Comparison of ENCODE assay signal across 8 cellular contexts in the genomic region with DNA sequence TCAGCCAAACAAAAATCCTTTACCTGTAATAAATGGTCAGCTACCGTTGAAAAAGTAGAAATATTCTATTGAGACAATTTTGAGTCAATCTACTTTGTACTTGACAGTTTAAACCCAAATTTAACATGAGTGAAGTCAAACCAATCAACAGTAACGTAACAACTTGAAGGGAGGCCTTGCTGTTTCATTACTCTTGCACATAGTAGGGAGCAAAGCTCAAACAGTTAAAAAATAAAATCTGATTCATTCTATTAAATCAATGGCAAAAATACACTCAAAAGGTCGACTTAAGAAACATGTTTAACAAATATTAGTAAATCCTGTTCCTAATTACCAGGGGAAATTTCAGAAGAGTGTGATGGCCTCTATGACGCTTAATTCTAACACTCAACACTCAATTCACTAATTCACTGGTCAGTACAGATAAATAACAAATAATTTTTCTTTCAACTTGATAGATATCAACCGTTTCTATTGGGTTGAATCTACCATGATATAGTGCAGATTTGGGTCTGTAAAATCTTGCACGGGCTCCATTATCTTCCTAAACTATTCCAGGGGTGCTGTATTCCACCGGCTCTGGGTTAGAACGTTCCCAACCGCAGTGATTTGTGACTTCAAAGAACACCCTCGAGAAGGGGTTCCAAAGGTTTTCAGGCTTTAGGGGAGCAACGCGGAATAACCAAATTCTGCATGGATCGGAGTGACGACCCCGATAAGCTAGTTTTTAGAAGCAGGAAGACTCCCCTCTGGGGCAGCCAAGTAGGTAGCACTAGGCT. TPM values are rescaled to one million over a fixed set of nuclear protein-coding genes. Genes with fewer than 3 reads are reported as not detected.
DNase-seq lines count a peak whose midpoint lies in the region; ATAC-seq and TF ChIP-seq lines count a peak whose summit lies in the region.

No MANE protein-coding gene starts in this region.

- DNase-seq in cardiac muscle cell (ENCODE audit: low read depth in 1 of 2, low spot score in 1 of 2) (no peak), left cardiac atrium (no peak), body of pancreas (no peak), uterus (no peak), NCI-H1436 treated with DMSO at 0.1 percent for 48 hours (lab: John Stamatoyannopoulos, UW) (no peak), SHP77 treated with DMSO at 0.1 percent for 48 hours (lab: John Stamatoyannopoulos, UW) (no peak)

- H3K27ac ChIP-seq in cardiac muscle cell (peak overlapping the region; percentile 93), body of pancreas (peak overlapping the region; percentile 86 to 97 (median 96)), mesodermal cell (ENCODE audit: low read depth, low read length, severe bottlenecking) (no peak overlapping the region), uterus (peak overlapping the region; percentile 82 to 83)

- H3K36me3 ChIP-seq in cardiac muscle cell (no peaks in the 10 kb centered on the region), body of pancreas (replicated peaks in 1 of 2; ENCODE audit: insufficient read depth in 1 of 2, low read depth in 2 of 2) (no peaks in the 10 kb centered on the region), mesodermal cell (ENCODE audit: control insufficient read depth, insufficient read depth, low read length) (no peaks in the 10 kb centered on the region), uterus (no peaks in the 10 kb centered on the region)

- TF ChIP-seq POLR2A in body of pancreas (IDR thresholded peaks at IDR 0.05) (no peak), uterus (IDR thresholded peaks at IDR 0.05) (no peak)

- intact Hi-C loops in left cardiac atrium (cut with DNase I), result no loop called here
- intact Hi-C loops in body of pancreas (cut with DNase I), result no loop called here
- intact Hi-C loops in uterus (cut with DNase I; ENCODE audit: low total_unique reads), result no loop called here

- TF ChIP-seq CTCF in cardiac muscle cell (IDR thresholded peaks at IDR 0.05; ENCODE audit: low read depth, low read length), result no peak
- no peak for TF ChIP-seq CTCF in body of pancreas (IDR thresholded peaks at IDR 0.05)
- TF ChIP-seq CTCF in uterus (IDR thresholded peaks at IDR 0.05), result no peak

- ATAC-seq in left cardiac atrium, result no peak
- ATAC-seq in body of pancreas, result no peak
- ATAC-seq in HG03520 (IDR thresholded peaks at IDR 0.05; ENCODE audit: unreplicated experiment), result no peak

- WGBS in body of pancreas, 2 donors, result 11 to 13% methylated on average over 15 of the region's 15 CpGs
- WGBS in mesodermal cell (ENCODE audit: insufficient coverage in 2 of 2), 2 experiments, result 11 to 19% methylated on average over 10 to 11 of the region's 15 CpGs

- peak overlapping the region; percentile 96 for H3K4me3 ChIP-seq in cardiac muscle cell
- peak overlapping the region; percentile 5 to 45 for H3K4me3 ChIP-seq in body of pancreas
- H3K4me3 ChIP-seq in mesodermal cell (ENCODE audit: extremely low read depth, insufficient read depth, low read length, poor library complexity, severe bottlenecking), result peak overlapping the region; percentile 58
- H3K4me3 ChIP-seq in uterus, result peak overlapping the region; percentile 45 to 77

- no peaks in the 10 kb centered on the region for H3K9me3 ChIP-seq in cardiac muscle cell (ENCODE audit: low read depth)
- no peaks in the 10 kb centered on the region for H3K9me3 ChIP-seq in body of pancreas
- H3K9me3 ChIP-seq in mesodermal cell (ENCODE audit: control insufficient read depth, low read length), result no peaks in the 10 kb centered on the region
- H3K9me3 ChIP-seq in uterus, result no peaks in the 10 kb centered on the region

- H3K4me1 ChIP-seq in cardiac muscle cell (ENCODE audit: low read depth), result peaks cover 6% of the 10 kb centered on the region
- H3K4me1 ChIP-seq in body of pancreas, result peaks cover 21% of the 10 kb centered on the region
- H3K4me1 ChIP-seq in mesodermal cell (ENCODE audit: control insufficient read depth, insufficient read depth, low read length, poor library complexity, severe bottlenecking), result peaks cover 7% of the 10 kb centered on the region
- no peaks in the 10 kb centered on the region for H3K4me1 ChIP-seq in uterus

- H3K27me3 ChIP-seq in cardiac muscle cell (peaks cover 15% of the 10 kb centered on the region), body of pancreas (no peaks in the 10 kb centered on the region), uterus (no peaks in the 10 kb centered on the region)

RNA-seq across cellular contexts. Expression of gene TARBP1, which starts 1.4 kb away (rescaled TPM):
- 14.4 and 34.3 TPM in 2 replicates for total RNA-seq in cardiac muscle cell
- polyA plus RNA-seq in cardiac muscle cell, result 25.6 and 44.2 TPM in 2 replicates
- total RNA-seq in left cardiac atrium, result 10 to 100 TPM in 1 of 2 donors, 1 to 10 TPM in 1; 9.6 to 10.1 TPM
- total RNA-seq in body of pancreas, result 10 to 100 TPM; 30.6 to 32.0 TPM
- 16.3 TPM for polyA plus RNA-seq in mesodermal cell (2013, experiment 1 of 2)
- 19.6 TPM for polyA plus RNA-seq in mesodermal cell (2013, experiment 2 of 2)
- 10 to 100 TPM in 3 of 4 donors, under 1 TPM in 1; 0.88 to 79.8 (median 21.2) TPM for total RNA-seq in uterus

Comparison
In these comparisons a context has a peak if more than half of its experiments do, and no peak if none do; other contexts are left out.
1. H3K4me3 ChIP-seq: peak in every context shown above with its lines; median percentile 96 in cardiac muscle cell; 61 in uterus; 58 in mesodermal cell; 25 in body of pancreas.